ENCODE assay signal across 8 cellular contexts in genomic region chr2:169478745-169479256, GRCh38. TPM values are rescaled to one million over a fixed set of nuclear protein-coding genes. Genes with fewer than 3 reads are reported as not detected.
DNase-seq lines count a peak whose midpoint lies in the region; ATAC-seq and TF ChIP-seq lines count a peak whose summit lies in the region.

No MANE protein-coding gene starts in this region.

- peak overlapping the region; percentile 88 to 98 (median 93) for H3K27ac Mint-ChIP-seq in brain

- peak overlapping the region; percentile 83 for H3K56ac ChIP-seq in mesendoderm (ENCODE audit: low read length)

- H3K27ac ChIP-seq in cardiac muscle cell (no peak overlapping the region), mesendoderm (ENCODE audit: low read depth, low read length) (no peak overlapping the region), urinary bladder (ENCODE audit: low read depth) (peak overlapping the region; percentile 12)

- no peak overlapping the region for H3K4ac ChIP-seq in mesendoderm (ENCODE audit: low read depth, low read length)

- H3K4me2 ChIP-seq in mesendoderm (ENCODE audit: low read length) = peak overlapping the region; percentile 69

- H3K36me3 ChIP-seq in cardiac muscle cell (no peaks in the 10 kb centered on the region), mesendoderm (ENCODE audit: control insufficient read depth, insufficient read depth, low read length) (no peaks in the 10 kb centered on the region), urinary bladder (ENCODE audit: insufficient read depth) (no peaks in the 10 kb centered on the region)

- no peak overlapping the region for H2BK15ac ChIP-seq in mesendoderm (replicated peaks; ENCODE audit: low read depth)

- no peak overlapping the region for H4K5ac ChIP-seq in mesendoderm (ENCODE audit: low read length)

- H3K9ac ChIP-seq in mesendoderm (ENCODE audit: low read length) = no peak overlapping the region

- H2BK5ac ChIP-seq in mesendoderm (ENCODE audit: low read length) = no peak overlapping the region

- H3K9me3 Mint-ChIP-seq in brain = peaks cover 0 to 4% (median 0%) of the 10 kb centered on the region in 5 experiments

- no peaks in the 10 kb centered on the region for H3K27me3 ChIP-seq in cardiac muscle cell
- H3K27me3 ChIP-seq in mesendoderm (ENCODE audit: insufficient read depth, low read length, poor library complexity) = peaks cover 2% of the 10 kb centered on the region

- DNase-seq in cardiac muscle cell (ENCODE audit: low read depth in 1 of 2, low spot score in 1 of 2) (no peak), left ventricle myocardium superior (no peak), mesendoderm (no peak), NCI-H1048 (lab: John Stamatoyannopoulos, UW) (no peak)

- H3K79me2 ChIP-seq in mesendoderm (ENCODE audit: control insufficient read depth, insufficient read depth, low read length) = no peaks in the 10 kb centered on the region

- H4K8ac ChIP-seq in mesendoderm (ENCODE audit: low read depth, low read length) = no peak overlapping the region

- H3K23ac ChIP-seq in mesendoderm (ENCODE audit: low read length) = no peak overlapping the region

- ATAC-seq in left ventricle myocardium superior (no peak), GM19397 (IDR thresholded peaks at IDR 0.05; ENCODE audit: unreplicated experiment) (no peak), HG03439 (IDR thresholded peaks at IDR 0.05; ENCODE audit: unreplicated experiment) (no peak)

- H3K9me3 ChIP-seq in cardiac muscle cell (ENCODE audit: low read depth) = no peaks in the 10 kb centered on the region

- TF ChIP-seq CTCF in cardiac muscle cell (IDR thresholded peaks at IDR 0.05; ENCODE audit: low read depth, low read length) = no peak
- no peak for TF ChIP-seq CTCF in brain (conservative IDR thresholded peaks at IDR 0.05)

- intact Hi-C loops in left ventricle myocardium superior (cut with micrococcal nuclease) = no loop called here

- H3K79me1 ChIP-seq in mesendoderm (ENCODE audit: low read length) = no peaks in the 10 kb centered on the region

- peaks cover 15% of the 10 kb centered on the region for H3K36me3 Mint-ChIP-seq in brain

- no CpG with 5 or more reads among the region's 14 CpGs for WGBS in mesendoderm (ENCODE audit: extremely low coverage, insufficient coverage, low lambda C conversion rate)
- WGBS in urinary bladder = 75% methylated on average over 14 of the region's 14 CpGs

- H3K4me3 Mint-ChIP-seq in brain = peak overlapping the region; percentile 87 to 94 (median 89)

- no peak overlapping the region for H2BK120ac ChIP-seq in mesendoderm (ENCODE audit: low read depth, low read length)

- H3K4me1 Mint-ChIP-seq in brain = peaks cover 40% of the 10 kb centered on the region

- no peak overlapping the region for H2AK5ac ChIP-seq in mesendoderm (ENCODE audit: low read length)

- H3K18ac ChIP-seq in mesendoderm (ENCODE audit: low read length) = no peak overlapping the region

- no peaks in the 10 kb centered on the region for H3K4me1 ChIP-seq in cardiac muscle cell (ENCODE audit: low read depth)
- H3K4me1 ChIP-seq in mesendoderm (ENCODE audit: control insufficient read depth, low read depth, low read length) = no peaks in the 10 kb centered on the region
- no peaks in the 10 kb centered on the region for H3K4me1 ChIP-seq in urinary bladder (ENCODE audit: insufficient read depth)

- H3K4me3 ChIP-seq in cardiac muscle cell (peak overlapping the region; percentile 48), mesendoderm (ENCODE audit: low read length) (no peak overlapping the region), urinary bladder (ENCODE audit: low read depth, low read length) (peak overlapping the region; percentile 70)

- peaks cover 5% of the 10 kb centered on the region for H3K27me3 Mint-ChIP-seq in brain

RNA-seq across cellular contexts. Expression of gene BBS5, which starts 0.5 kb away (rescaled TPM):
- total RNA-seq in cardiac muscle cell (6.9 and 8.4 TPM in 2 replicates), left ventricle myocardium superior (7.5 TPM), urinary bladder (13.8 TPM)
- polyA plus RNA-seq in cardiac muscle cell (8.9 and 14.0 TPM in 2 replicates), brain (ENCODE audit: insufficient read depth, low read depth, low replicate concordance) (3.8 TPM), urinary bladder (9.5 TPM)
- polyA plus RNA-seq in mesendoderm (2013, experiment 1 of 2) = 0.49 TPM
- polyA plus RNA-seq in mesendoderm (2013, experiment 2 of 2) = 0.49 TPM

RNA-seq across cellular contexts. Expression of gene KLHL41, which starts 30.7 kb away (rescaled TPM):
- total RNA-seq in cardiac muscle cell (33.1 and 56.3 TPM in 2 replicates), left ventricle myocardium superior (168 TPM), urinary bladder (88.7 TPM)
- polyA plus RNA-seq in cardiac muscle cell (12.3 and 14.7 TPM in 2 replicates), brain (ENCODE audit: insufficient read depth, low read depth, low replicate concordance) (0.29 TPM), urinary bladder (4.8 TPM)
- not detected for polyA plus RNA-seq in mesendoderm (2013, experiment 1 of 2)
- polyA plus RNA-seq in mesendoderm (2013, experiment 2 of 2) = not detected
